Comparison of ENCODE assay signal across 23 cellular contexts in genomic region chr1:48978413-48978812, GRCh38.
DNase-seq lines count a peak whose midpoint lies in the region; ATAC-seq, FAIRE-seq and TF ChIP-seq lines count a peak whose summit lies in the region.
"Had no signal": no experiment of that assay in that cellular context is flagged by ENCODE, and none has a peak within 500 bp of the region (broad histone marks: within the 10 kb centered on the region; RNA-seq: fewer than 3 reads in every experiment).

No MANE protein-coding gene starts in this region.

- ATAC-seq in SK-N-SH treated with all-trans-retinoic acid at 6 μM for 48 hours = no peak
- ATAC-seq in GM18498 (IDR thresholded peaks at IDR 0.05; ENCODE audit: unreplicated experiment) = no peak
- no peak for ATAC-seq in HG03469 (IDR thresholded peaks at IDR 0.05; ENCODE audit: unreplicated experiment)
- ATAC-seq: Panc1 had no signal

- no peak for DNase-seq in SK-N-SH
- DNase-seq in NCI-H748 treated with DMSO at 0.1 percent for 48 hours (lab: John Stamatoyannopoulos, UW) = peak; percentile 30
- DNase-seq in endothelial cell of umbilical vein (ENCODE audit: low read depth, low spot score) = peak; percentile 1
- DNase-seq in retina = no peak
- DNase-seq: CD4-positive, CD25-positive, alpha-beta regulatory T cell; DMS53; H7; KBM-7; NCI-H1105 treated with DMSO at 0.1 percent for 48 hours; NCI-H1694; NCI-H2029 treated with DMSO at 0.1 percent for 48 hours; NCI-H2171 treated with DMSO at 0.1 percent for 48 hours; NCI-H345; NCI-H524; SHP77 had no signal

- no peaks in the 10 kb centered on the region for H3K9me2 ChIP-seq in SK-N-SH

- dilution Hi-C loops in endothelial cell of umbilical vein (cut with MboI; ENCODE audit: extremely low pct_ligation_motif_present, low sequenced_read_pairs) = no loop called here

- CTCF ChIA-PET in SK-N-SH (lab: Yijun Ruan, JAX) = no interaction called here
- CTCF ChIA-PET in endothelial cell of umbilical vein (lab: Charles Lee) = no interaction called here

- no peaks in the 10 kb centered on the region for H3K27me3 ChIP-seq in SK-N-SH (ENCODE audit: insufficient read depth)
- no peaks in the 10 kb centered on the region for H3K27me3 ChIP-seq in endothelial cell of umbilical vein (ENCODE audit: control insufficient read depth in 2 of 2, insufficient read depth in 2 of 2, low read length in 2 of 2)
- H3K27me3 ChIP-seq: BLaER1 had no signal

- H2AFZ ChIP-seq in SK-N-SH (ENCODE audit: low read depth) (0 out of 2 replicates have a peak overlapping the region, but pooled peaks have one; percentile 47), endothelial cell of umbilical vein (ENCODE audit: low read depth, low read length) (no peak overlapping the region)

- H3K27ac ChIP-seq in SK-N-SH (ENCODE audit: low read depth in 2 of 2, low read length in 1 of 2) = no peak overlapping the region
- H3K27ac ChIP-seq in endothelial cell of umbilical vein (ENCODE audit: insufficient read depth, low read depth, low read length) = no peak overlapping the region
- H3K27ac ChIP-seq: BLaER1, RWPE1 had no signal

- H3K4me1 ChIP-seq in SK-N-SH (ENCODE audit: control insufficient read depth in 1 of 2, insufficient read depth in 2 of 2, low read depth in 1 of 2, low read length in 1 of 2) (peaks cover 0 to 2% of the 10 kb centered on the region in 2 experiments; a peak in 1 of 4 replicates), endothelial cell of umbilical vein (ENCODE audit: control insufficient read depth, extremely low read depth, insufficient read depth, low read length) (no peaks in the 10 kb centered on the region)
- H3K4me1 ChIP-seq: BLaER1 had no signal

- no peak overlapping the region for H3K4me3 ChIP-seq in SK-N-SH (ENCODE audit: low read depth in 2 of 2, low read length in 1 of 2)
- H3K4me3 ChIP-seq in endothelial cell of umbilical vein (replicated peaks in 1 of 3; ENCODE audit: insufficient read depth in 1 of 3, low read depth in 1 of 3, low read length in 3 of 3) = no peak overlapping the region
- H3K4me3 ChIP-seq: BLaER1 had no signal

- BruUV-seq in endothelial cell of umbilical vein (replicated peaks; lab: Mats Ljungman, UMichigan) = no TSS peak

- no peak overlapping the region for H3K4me2 ChIP-seq in SK-N-SH
- no peak overlapping the region for H3K4me2 ChIP-seq in endothelial cell of umbilical vein (ENCODE audit: insufficient read depth, low read length)
- H3K4me2 ChIP-seq: BLaER1 had no signal

- H3K36me3 ChIP-seq in SK-N-SH (replicated peaks in 1 of 2; ENCODE audit: control insufficient read depth in 1 of 2, insufficient read depth in 2 of 2, low read length in 1 of 2) = no peaks in the 10 kb centered on the region
- H3K36me3 ChIP-seq in endothelial cell of umbilical vein (ENCODE audit: control insufficient read depth in 2 of 2, extremely low read depth in 1 of 2, insufficient read depth in 2 of 2, low read length in 2 of 2) = no peaks in the 10 kb centered on the region
- H3K36me3 ChIP-seq: BLaER1 had no signal

- FAIRE-seq in endothelial cell of umbilical vein (lab: Jason Lieb, UNC) = no peak
- FAIRE-seq: A204.1, HTR-8/SVneo had no signal

- POLR2A ChIA-PET in SK-N-SH (lab: Yijun Ruan, JAX) (no interaction called here), endothelial cell of umbilical vein (lab: Charles Lee) (no interaction called here)

- TF ChIP-seq CTCF in SK-N-SH (IDR thresholded peaks at IDR 0.05) (no peak), endothelial cell of umbilical vein (IDR thresholded peaks at IDR 0.05; ENCODE audit: extremely low read depth in 1 of 2, insufficient read depth in 1 of 2, low read depth in 1 of 2, low read length in 2 of 2) (no peak)

- H4K20me1 ChIP-seq in SK-N-SH (ENCODE audit: insufficient read depth) = no peaks in the 10 kb centered on the region
- H4K20me1 ChIP-seq in endothelial cell of umbilical vein (replicated peaks; ENCODE audit: control insufficient read depth, extremely low read depth, insufficient read depth, low read length) = no peaks in the 10 kb centered on the region
- H4K20me1 ChIP-seq: BLaER1 had no signal

- H3K79me2 ChIP-seq in SK-N-SH (ENCODE audit: insufficient read depth) (no peaks in the 10 kb centered on the region), endothelial cell of umbilical vein (ENCODE audit: control insufficient read depth, insufficient read depth, low read length) (no peaks in the 10 kb centered on the region)

- no peaks in the 10 kb centered on the region for H3K9me1 ChIP-seq in endothelial cell of umbilical vein (replicated peaks; ENCODE audit: control insufficient read depth, extremely low read depth, insufficient read depth, low read length)

- TF ChIP-seq EP300 in SK-N-SH (IDR thresholded peaks at IDR 0.05; ENCODE audit: borderline replicate concordance in 1 of 2, low read depth in 1 of 2, low read length in 1 of 2) = no peak

- no peak for TF ChIP-seq POLR2A in endothelial cell of umbilical vein (IDR thresholded peaks at IDR 0.05; ENCODE audit: low read depth, low read length)

- H3K9ac ChIP-seq in SK-N-SH (no peak overlapping the region), endothelial cell of umbilical vein (replicated peaks; ENCODE audit: extremely low read depth, insufficient read depth, low read length) (no peak overlapping the region)
- H3K9ac ChIP-seq: BLaER1 had no signal

- no peak for TF ChIP-seq RAD21 in SK-N-SH (IDR thresholded peaks at IDR 0.05; ENCODE audit: low read length)

- intact Hi-C loops in endothelial cell of umbilical vein (cut with micrococcal nuclease) = no loop called here

- H3K9me3 ChIP-seq in SK-N-SH = no peaks in the 10 kb centered on the region
- H3K9me3 ChIP-seq in endothelial cell of umbilical vein (replicated peaks; ENCODE audit: control insufficient read depth, insufficient read depth, low read length) = no peaks in the 10 kb centered on the region
- H3K9me3 ChIP-seq: BLaER1 had no signal

- 78% methylated on average over 2 of the region's 2 CpGs for WGBS in SK-N-SH (ENCODE audit: low lambda C conversion rate)

- H3F3A ChIP-seq in SK-N-SH (replicated peaks; ENCODE audit: insufficient read depth) = no peaks in the 10 kb centered on the region

TF ChIP-seq in SK-N-SH, 30 proteins besides CTCF, POLR2A, EP300 and RAD21:
- TF ChIP-seq MEF2A (IDR thresholded peaks at IDR 0.05; ENCODE audit: borderline replicate concordance, low read depth) (no peak), ELF1 (IDR thresholded peaks at IDR 0.05) (no peak), GABPA (IDR thresholded peaks at IDR 0.05; ENCODE audit: low read depth) (no peak), MXI1 (IDR thresholded peaks at IDR 0.05; ENCODE audit: low read depth, low read length) (no peak), RCOR1 (IDR thresholded peaks at IDR 0.05; ENCODE audit: low read length) (no peak)

TF ChIP-seq in SK-N-SH treated with all-trans-retinoic acid at 6 μM for 48 hours, 23 proteins besides CTCF, POLR2A, EP300 and RAD21:
- no peak for TF ChIP-seq ZNF70 (CRISPR knock-in tag; IDR thresholded peaks at IDR 0.05)

TF ChIP-seq in endothelial cell of umbilical vein, 7 proteins besides CTCF, POLR2A, EP300 and RAD21:
- TF ChIP-seq JUN (IDR thresholded peaks at IDR 0.05; ENCODE audit: borderline replicate concordance, insufficient read depth, insufficient read length, low read depth) (no peak), EZH2 (IDR thresholded peaks at IDR 0.05; ENCODE audit: borderline replicate concordance, low read depth, low read length, severe bottlenecking) (no peak), GATA2 (IDR thresholded peaks at IDR 0.05; ENCODE audit: insufficient read depth, insufficient read length, low read depth, low read length) (no peak), POLR2AphosphoS5 (IDR thresholded peaks at IDR 0.05; ENCODE audit: insufficient read depth, low read depth, low read length) (no peak), FOS (IDR thresholded peaks at IDR 0.05; ENCODE audit: borderline replicate concordance, insufficient read depth, low read length) (no peak), MYC (IDR thresholded peaks at IDR 0.05; ENCODE audit: low read depth, low read length) (no peak)
- TF ChIP-seq, protein P1, sequence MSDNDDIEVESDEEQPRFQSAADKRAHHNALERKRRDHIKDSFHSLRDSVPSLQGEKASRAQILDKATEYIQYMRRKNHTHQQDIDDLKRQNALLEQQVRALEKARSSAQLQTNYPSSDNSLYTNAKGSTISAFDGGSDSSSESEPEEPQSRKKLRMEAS (IDR thresholded peaks at IDR 0.05; ENCODE audit: insufficient read depth, insufficient read length) = no peak

Comparison
In these comparisons a context has a peak if more than half of its experiments do, and no peak if none do; other contexts are left out.
1. DNase-seq: peak in NCI-H748 treated with DMSO at 0.1 percent for 48 hours (single experiment) and endothelial cell of umbilical vein (single experiment); none in SK-N-SH (single experiment) and retina (single experiment).